Comparison of ENCODE assay signal across 8 cellular contexts in genomic region chr7:74173074-74173473, GRCh38. TPM values are rescaled to one million over a fixed set of nuclear protein-coding genes. Genes with fewer than 3 reads are reported as not detected.
DNase-seq lines count a peak whose midpoint lies in the region; ATAC-seq, FAIRE-seq and TF ChIP-seq lines count a peak whose summit lies in the region.

No MANE protein-coding gene starts in this region.

- intact Hi-C loops in HepG2 (cut with micrococcal nuclease; ENCODE audit: unreplicated experiment): no loop called here

- H3K4me3 Mint-ChIP-seq in activated naive CD8-positive, alpha-beta T cell treated with anti-CD3 and anti-CD28 coated beads for 36 hours: peak overlapping the region; percentile 94

- BruUV-seq in HepG2 (replicated peaks; lab: Mats Ljungman, UMichigan): no TSS peak

- no peak overlapping the region for H3K27ac ChIP-seq in ACC112 (ENCODE audit: low read depth, low read length)
- H3K27ac ChIP-seq in HepG2 (ENCODE audit: extremely low read length, insufficient read depth, low read length): peak overlapping the region; percentile 77

- POLR2A ChIA-PET in HepG2 (lab: Yijun Ruan, JAX): interaction anchor here (0.5 to 1.8 kb wide), 8 partner anchors 8 to 303 kb away, joined by 3 to 8 read pairs (median 4); no protein-coding TSS in a partner anchor

- H3K9me3 ChIP-seq in HAP-1 (no peaks in the 10 kb centered on the region), HepG2 (ENCODE audit: low read length) (no peaks in the 10 kb centered on the region)

- H3K36me3 Mint-ChIP-seq in activated naive CD8-positive, alpha-beta T cell treated with anti-CD3 and anti-CD28 coated beads for 36 hours: peaks cover 21% of the 10 kb centered on the region

- H2AFZ ChIP-seq in ACC112 (ENCODE audit: low read length, unreplicated experiment) (no peak overlapping the region), HepG2 (ENCODE audit: low read length) (peak overlapping the region; percentile 0)

- in situ Hi-C loops in HAP-1 (cut with MboI; ENCODE audit: low sequenced_read_pairs): no loop called here
- in situ Hi-C loops in HepG2 (cut with HindIII; ENCODE audit: extremely low pct_ligation_motif_present, low pct_unique_long_range_greater_than_20kb): loop anchor here (5.0 kb wide), 1 partner anchor 106 kb away; no protein-coding TSS in a partner anchor

- no peak; a peak in 1 of 4 replicates for TF ChIP-seq POLR2A in HepG2 (IDR thresholded peaks at IDR 0.05; ENCODE audit: insufficient read depth in 1 of 2, low read depth in 2 of 2, low read length in 2 of 2)

- peak; percentile 76 for ATAC-seq in HepG2
- no peak for ATAC-seq in HG03108 (IDR thresholded peaks at IDR 0.05; ENCODE audit: unreplicated experiment)
- no peak for ATAC-seq in GM21390 (IDR thresholded peaks at IDR 0.05; ENCODE audit: unreplicated experiment)

- no peaks in the 10 kb centered on the region for H3K9me3 Mint-ChIP-seq in activated naive CD8-positive, alpha-beta T cell treated with anti-CD3 and anti-CD28 coated beads for 36 hours

- DNase-seq in HAP-1 (ENCODE audit: low spot score in 2 of 2) (peak in 1 of 2 experiments; percentile 45), HepG2 (ENCODE audit: low spot score) (peak; percentile 53), D721Med (ENCODE audit: insufficient read length, low spot score) (no peak)
- DNase-seq in activated naive CD8-positive, alpha-beta T cell treated with anti-CD3 and anti-CD28 coated beads for 36 hours: no peak
- no peak for DNase-seq in activated effector memory CD4-positive, alpha-beta T cell treated with Interleukin-2 at 50 U/mL for 16 hours

- H3K4me3 ChIP-seq in ACC112 (ENCODE audit: low read depth, low read length) (peak overlapping the region; percentile 89), HAP-1 (peak overlapping the region; percentile 90), HepG2 (replicated peaks in 1 of 3; ENCODE audit: insufficient read depth in 1 of 3, low read depth in 2 of 3, low read length in 3 of 3) (peak overlapping the region; percentile 53 to 98 (median 76))

- H3K27me3 ChIP-seq in ACC112 (ENCODE audit: insufficient read depth, low read length) (no peaks in the 10 kb centered on the region), HAP-1 (ENCODE audit: low read depth) (no peaks in the 10 kb centered on the region), HepG2 (ENCODE audit: control insufficient read depth in 1 of 2, insufficient read depth in 2 of 2, low read length in 2 of 2) (no peaks in the 10 kb centered on the region; a peak in 1 of 5 replicates)

- H3K4me2 ChIP-seq in HepG2 (ENCODE audit: low read depth, low read length): peak overlapping the region; percentile 86

- H3K79me2 ChIP-seq in ACC112 (ENCODE audit: control insufficient read depth, insufficient read depth, low read length, unreplicated experiment): peaks cover 46% of the 10 kb centered on the region
- H3K79me2 ChIP-seq in HepG2 (ENCODE audit: insufficient read depth, low read length): peaks cover 39% of the 10 kb centered on the region

- TF ChIP-seq EP300 in HepG2 (IDR thresholded peaks at IDR 0.05; ENCODE audit: low read depth in 2 of 2, low read length in 2 of 2): no peak
- no peak for TF ChIP-seq EP300 in HepG2 (CRISPR knock-in tag; IDR thresholded peaks at IDR 0.05; ENCODE audit: borderline replicate concordance)

- H3K4me1 ChIP-seq in ACC112 (ENCODE audit: control insufficient read depth, insufficient read depth, low read length, unreplicated experiment): peaks cover 31% of the 10 kb centered on the region
- peaks cover 23% of the 10 kb centered on the region for H3K4me1 ChIP-seq in HAP-1
- H3K4me1 ChIP-seq in HepG2 (ENCODE audit: insufficient read depth, low read length): peaks cover 46% of the 10 kb centered on the region

- CTCF ChIA-PET in HepG2 (lab: Yijun Ruan, JAX; ENCODE audit: low intra/inter-chr PET ratio, low total read pairs): no interaction called here

- under 1% methylated on average over 14 of the region's 14 CpGs for WGBS in HepG2 (ENCODE audit: low lambda C conversion rate)

- no peaks in the 10 kb centered on the region for H3K27me3 Mint-ChIP-seq in activated naive CD8-positive, alpha-beta T cell treated with anti-CD3 and anti-CD28 coated beads for 36 hours

- peak overlapping the region; percentile 75 for H3K9ac ChIP-seq in HepG2 (ENCODE audit: insufficient read depth, low read depth, low read length)

- peaks cover 15% of the 10 kb centered on the region for H3K36me3 ChIP-seq in ACC112 (ENCODE audit: insufficient read depth, low read length)
- peaks cover 18% of the 10 kb centered on the region for H3K36me3 ChIP-seq in HAP-1 (replicated peaks)
- peaks cover 3 to 5% of the 10 kb centered on the region in 2 experiments; a peak in 3 of 5 replicates for H3K36me3 ChIP-seq in HepG2 (replicated peaks in 1 of 2; ENCODE audit: control insufficient read depth in 1 of 2, insufficient read depth in 2 of 2, low read length in 2 of 2)

- TF ChIP-seq CTCF in HepG2 (CRISPR knock-in tag; IDR thresholded peaks at IDR 0.05) (no peak), D721Med (IDR thresholded peaks at IDR 0.05; ENCODE audit: insufficient read depth, missing control alignments) (no peak)

- peak overlapping the region; percentile 82 for H3K27ac Mint-ChIP-seq in activated naive CD8-positive, alpha-beta T cell treated with anti-CD3 and anti-CD28 coated beads for 36 hours

- FAIRE-seq in HepG2 (lab: Jason Lieb, UNC) (peak; percentile 50), D721Med (lab: Jason Lieb, UNC) (no peak)

- H4K20me1 ChIP-seq in HepG2 (ENCODE audit: insufficient read depth, low read length): peaks cover 34% of the 10 kb centered on the region

- TF ChIP-seq RAD21 in HepG2 (CRISPR knock-in tag; IDR thresholded peaks at IDR 0.05): no peak

- peaks cover 32% of the 10 kb centered on the region for H3K4me1 Mint-ChIP-seq in activated naive CD8-positive, alpha-beta T cell treated with anti-CD3 and anti-CD28 coated beads for 36 hours

TF ChIP-seq in HepG2, 621 proteins besides CTCF, POLR2A, EP300 and RAD21 (continues in another document):
- TF ChIP-seq LCORL (IDR thresholded peaks at IDR 0.05) (no peak), LCORL (CRISPR knock-in tag; IDR thresholded peaks at IDR 0.05) (peak; percentile 38; the same call in 1 of the 2 replicates), CBFB (CRISPR knock-in tag; IDR thresholded peaks at IDR 0.05) (no peak), ZNF121 (CRISPR knock-in tag; IDR thresholded peaks at IDR 0.05) (peak; percentile 41; the same call in 1 of the 2 replicates), IRX3 (CRISPR knock-in tag; IDR thresholded peaks at IDR 0.05; ENCODE audit: borderline replicate concordance, low read depth) (no peak), HNRNPL (IDR thresholded peaks at IDR 0.05; ENCODE audit: low read depth, low read length) (no peak)

RNA-seq across cellular contexts. Expression of gene EIF4H, which starts 1.1 kb away (rescaled TPM):
- 100 to 1,000 TPM; 423 to 428 TPM for total RNA-seq in activated naive CD8-positive, alpha-beta T cell treated with anti-CD3 and anti-CD28 coated beads for 36 hours
- 321 and 356 TPM in 2 replicates for total RNA-seq in HepG2 (2016; rRNA removed; fragmentation: Illumina TruSeq; extraction: Trizol)
- 23.2 and 29.3 TPM in 2 replicates for total RNA-seq in HepG2 (2016; cell fraction: cytosol; rRNA removed; fragmentation: Illumina TruSeq; extraction: Trizol; ENCODE audit: low read depth)
- total RNA-seq in HepG2 (2016; cell fraction: insoluble cytoplasmic fraction; rRNA removed; fragmentation: Illumina TruSeq; extraction: Trizol): 329 and 330 TPM in 2 replicates
- total RNA-seq in HepG2 (2016; cell fraction: membrane; rRNA removed; fragmentation: Illumina TruSeq; extraction: Trizol): 89.4 and 96.4 TPM in 2 replicates
- total RNA-seq in HepG2 (2016; cell fraction: nucleus; rRNA removed; fragmentation: Illumina TruSeq; extraction: Trizol): 126 and 145 TPM in 2 replicates
- 200 and 232 TPM in 2 replicates for polyA plus RNA-seq in HepG2 (2011; rRNA removed)
- polyA plus RNA-seq in HepG2 (2011; cell fraction: cytosol; rRNA removed): 246 and 252 TPM in 2 replicates
- 96.2 and 102 TPM in 2 replicates for polyA plus RNA-seq in HepG2 (2011; cell fraction: nucleus; rRNA removed)
- polyA plus RNA-seq in HepG2 (2012): 170 and 183 TPM in 2 replicates
- polyA plus RNA-seq in HepG2 (2016; cell fraction: cytosol; fragmentation: Illumina TruSeq; extraction: Trizol; ENCODE audit: low read depth): 19.6 and 20.9 TPM in 2 replicates
- 319 and 333 TPM in 2 replicates for polyA plus RNA-seq in HepG2 (2016; cell fraction: insoluble cytoplasmic fraction; fragmentation: Illumina TruSeq; extraction: Trizol; ENCODE audit: low read depth)
- 53.6 and 62.6 TPM in 2 replicates for polyA plus RNA-seq in HepG2 (2016; cell fraction: membrane; fragmentation: Illumina TruSeq; extraction: Trizol; ENCODE audit: low read depth)
- 181 and 191 TPM in 2 replicates for polyA plus RNA-seq in HepG2 (2016; cell fraction: nucleus; fragmentation: Illumina TruSeq; extraction: Trizol; ENCODE audit: insufficient read depth, low read depth)
- polyA minus RNA-seq in HepG2 (2011; rRNA and poly(A)+ RNA removed; ENCODE audit: low replicate concordance): 265 and 269 TPM in 2 replicates
- polyA minus RNA-seq in HepG2 (2011; cell fraction: cytosol; rRNA and poly(A)+ RNA removed): 130 and 142 TPM in 2 replicates
- polyA minus RNA-seq in HepG2 (2011; cell fraction: nucleus; rRNA and poly(A)+ RNA removed): 82.8 and 86.5 TPM in 2 replicates

RNA-seq across cellular contexts. Expression of gene LAT2, which starts 36.7 kb away (rescaled TPM):
- total RNA-seq in activated naive CD8-positive, alpha-beta T cell treated with anti-CD3 and anti-CD28 coated beads for 36 hours: 1 to 10 TPM; 2.6 to 3.2 TPM
- 0.83 and 1.00 TPM in 2 replicates for total RNA-seq in HepG2 (2016; rRNA removed; fragmentation: Illumina TruSeq; extraction: Trizol)
- 0.18 and 0.20 TPM in 2 replicates for total RNA-seq in HepG2 (2016; cell fraction: cytosol; rRNA removed; fragmentation: Illumina TruSeq; extraction: Trizol; ENCODE audit: low read depth)
- total RNA-seq in HepG2 (2016; cell fraction: insoluble cytoplasmic fraction; rRNA removed; fragmentation: Illumina TruSeq; extraction: Trizol): 0.93 and 0.97 TPM in 2 replicates
- 0.31 and 0.43 TPM in 2 replicates for total RNA-seq in HepG2 (2016; cell fraction: membrane; rRNA removed; fragmentation: Illumina TruSeq; extraction: Trizol)
- 0.44 and 0.78 TPM in 2 replicates for total RNA-seq in HepG2 (2016; cell fraction: nucleus; rRNA removed; fragmentation: Illumina TruSeq; extraction: Trizol)
- polyA plus RNA-seq in HepG2 (2011; rRNA removed): 0.75 and 0.95 TPM in 2 replicates
- polyA plus RNA-seq in HepG2 (2011; cell fraction: cytosol; rRNA removed): 0.67 and 0.77 TPM in 2 replicates
- 0.90 and 1.1 TPM in 2 replicates for polyA plus RNA-seq in HepG2 (2011; cell fraction: nucleus; rRNA removed)
- polyA plus RNA-seq in HepG2 (2012): 0.32 and 0.43 TPM in 2 replicates
- 0.17 and 0.32 TPM in 2 replicates for polyA plus RNA-seq in HepG2 (2016; cell fraction: cytosol; fragmentation: Illumina TruSeq; extraction: Trizol; ENCODE audit: low read depth)
- 0.59 and 1.4 TPM in 2 replicates for polyA plus RNA-seq in HepG2 (2016; cell fraction: insoluble cytoplasmic fraction; fragmentation: Illumina TruSeq; extraction: Trizol; ENCODE audit: low read depth)
- polyA plus RNA-seq in HepG2 (2016; cell fraction: membrane; fragmentation: Illumina TruSeq; extraction: Trizol; ENCODE audit: low read depth): 0.66 and 0.90 TPM in 2 replicates
- 0.67 and 2.3 TPM in 2 replicates for polyA plus RNA-seq in HepG2 (2016; cell fraction: nucleus; fragmentation: Illumina TruSeq; extraction: Trizol; ENCODE audit: insufficient read depth, low read depth)
- polyA minus RNA-seq in HepG2 (2011; rRNA and poly(A)+ RNA removed; ENCODE audit: low replicate concordance): 0.62 and 1.2 TPM in 2 replicates
- not detected in 2 replicates for polyA minus RNA-seq in HepG2 (2011; cell fraction: cytosol; rRNA and poly(A)+ RNA removed)
- polyA minus RNA-seq in HepG2 (2011; cell fraction: nucleus; rRNA and poly(A)+ RNA removed): 0.25 TPM in 1 of 2 replicates, not detected in the other
